ENCODE assay signal across 33 cellular contexts in the genomic region with DNA sequence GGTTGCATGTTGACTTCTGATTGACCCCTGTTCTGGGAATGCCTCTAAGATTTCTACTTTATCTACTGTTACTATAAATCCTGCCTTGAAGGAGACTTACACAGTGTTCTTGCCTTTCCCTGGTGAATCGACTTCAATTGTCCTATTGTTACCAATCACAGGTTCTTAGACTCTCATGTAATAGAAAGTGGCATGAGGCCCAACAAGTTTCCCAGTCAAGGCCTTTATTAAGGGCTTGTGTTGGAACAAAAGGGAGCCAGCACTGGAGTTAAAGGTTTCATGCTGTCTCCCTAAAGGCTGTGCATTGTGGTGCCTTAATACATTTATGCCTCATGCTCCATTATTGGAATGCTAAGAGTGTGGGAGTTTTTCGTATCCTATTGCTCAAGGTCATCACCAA. TPM values are rescaled to one million over a fixed set of nuclear protein-coding genes. Genes with fewer than 3 reads are reported as not detected.
"Had no signal": no experiment of that assay in that cellular context is flagged by ENCODE, and none has a peak within 500 bp of the region (broad histone marks: within the 10 kb centered on the region; RNA-seq: fewer than 3 reads in every experiment).

No MANE protein-coding gene starts in this region.

- H3K9me3 Mint-ChIP-seq: activated CD8-positive, alpha-beta T cell treated with anti-CD3 and anti-CD28 coated beads for 36 hours; activated T-cell treated with anti-CD3 and anti-CD28 coated beads, Interleukin-2, amount 50 U/mL, for 4 hours; activated T-helper 17 cell treated with anti-CD3 and anti-CD28 coated beads, Interleukin-2, amount 50 U/mL, for 72 hours; central memory CD8-positive, alpha-beta T cell; dendritic cell treated with granulocyte-macrophage colony-stimulating factor and Interleukin-4, amounts not matched to agents 40 ng/mL and 50 ng/mL, for 4 days had no signal

- H3K4me3 Mint-ChIP-seq: activated CD4-positive, alpha-beta T cell treated with anti-CD3 and anti-CD28 coated beads for 36 hours; activated CD8-positive, alpha-beta T cell treated with anti-CD3 and anti-CD28 coated beads for 36 hours; activated naive CD8-positive, alpha-beta T cell; activated T-cell treated with anti-CD3 and anti-CD28 coated beads, Interleukin-2, amount 50 U/mL, for 4 hours; activated T-helper 17 cell treated with anti-CD3 and anti-CD28 coated beads, Interleukin-2, amount 50 U/mL, for 72 hours; central memory CD8-positive, alpha-beta T cell; dendritic cell treated with granulocyte-macrophage colony-stimulating factor and Interleukin-4, amounts not matched to agents 40 ng/mL and 50 ng/mL, for 4 days had no signal

- DNase-seq: activated CD4-positive, alpha-beta T cell treated with anti-CD3 and anti-CD28 coated beads for 36 hours; activated CD4-positive, alpha-beta T cell treated with anti-CD3 and anti-CD28 coated beads, Interleukin-2, amount 50 U/mL, for 1 hour; activated CD4-positive, alpha-beta T cell treated with anti-CD3 and anti-CD28 coated beads, Interleukin-2, amount 50 U/mL, for 48 hours; activated CD4-positive, CD25-positive, alpha-beta regulatory T cell; activated CD4-positive, CD25-positive, alpha-beta regulatory T cell treated with anti-CD3 and anti-CD28 coated beads, Interleukin-2, amount 50 U/mL, for 72 hours; activated CD8-positive, alpha-beta memory T cell treated with anti-CD3 and anti-CD28 coated beads for 24 hours; activated CD8-positive, alpha-beta T cell treated with anti-CD3 and anti-CD28 coated beads for 36 hours; activated effector memory CD4-positive, alpha-beta T cell treated with Interleukin-2 at 50 U/mL for 16 hours; activated gamma-delta T cell treated with Interleukin-2 at 50 U/mL for 16 hours; activated naive CD4-positive, alpha-beta T cell treated with anti-CD3 and anti-CD28 coated beads, Interleukin-2, amount 50 U/mL, for 16 hours; activated naive CD4-positive, alpha-beta T cell treated with Interleukin-2 at 50 U/mL for 16 hours; activated T-cell treated with anti-CD3 and anti-CD28 coated beads, Interleukin-2, amount 50 U/mL, for 4 hours; amniotic stem cell; anterior cingulate cortex; brain microvascular endothelial cell; dorsolateral prefrontal cortex; effector memory CD4-positive, alpha-beta T cell; erythroblast; foreskin keratinocyte; heart right ventricle; T-helper 2 cell had no signal

- H3K4me1 Mint-ChIP-seq: activated T-helper 17 cell treated with anti-CD3 and anti-CD28 coated beads, Interleukin-2, amount 50 U/mL, for 72 hours; central memory CD8-positive, alpha-beta T cell had no signal

- H3K27ac Mint-ChIP-seq: activated CD4-positive, alpha-beta T cell treated with anti-CD3 and anti-CD28 coated beads for 36 hours; activated CD8-positive, alpha-beta T cell treated with anti-CD3 and anti-CD28 coated beads for 36 hours; activated naive CD8-positive, alpha-beta T cell; activated T-helper 17 cell treated with anti-CD3 and anti-CD28 coated beads, Interleukin-2, amount 50 U/mL, for 72 hours; dendritic cell treated with granulocyte-macrophage colony-stimulating factor and Interleukin-4, amounts not matched to agents 40 ng/mL and 50 ng/mL, for 4 days had no signal

- H3K36me3 Mint-ChIP-seq: activated naive CD8-positive, alpha-beta T cell had no signal

- H3K27me3 ChIP-seq: brain microvascular endothelial cell, esophagus muscularis mucosa, foreskin keratinocyte, gastroesophageal sphincter, heart right ventricle, hepatocyte had no signal

- H3K27ac ChIP-seq: brain microvascular endothelial cell, coronary artery, dorsolateral prefrontal cortex, esophagus muscularis mucosa, foreskin keratinocyte, gastroesophageal sphincter, heart right ventricle, hepatocyte had no signal

- H3K4me1 ChIP-seq: esophagus muscularis mucosa, foreskin keratinocyte, gastroesophageal sphincter, heart right ventricle had no signal

- H3K27me3 Mint-ChIP-seq: activated CD8-positive, alpha-beta T cell treated with anti-CD3 and anti-CD28 coated beads for 36 hours; dendritic cell treated with granulocyte-macrophage colony-stimulating factor and Interleukin-4, amounts not matched to agents 40 ng/mL and 50 ng/mL, for 4 days had no signal

- H3K36me3 ChIP-seq: brain microvascular endothelial cell, esophagus muscularis mucosa, gastroesophageal sphincter, heart right ventricle had no signal

- H3K9me3 ChIP-seq: esophagus muscularis mucosa, gastroesophageal sphincter, heart right ventricle had no signal

- H3K4me3 ChIP-seq: coronary artery, dorsolateral prefrontal cortex, esophagus muscularis mucosa, gastroesophageal sphincter, heart right ventricle, hepatocyte had no signal

RNA-seq across cellular contexts. Expression of gene MS4A2, which starts 23.3 kb away (rescaled TPM):
- total RNA-seq: activated CD4-positive, alpha-beta T cell treated with anti-CD3 and anti-CD28 coated beads for 36 hours; activated CD8-positive, alpha-beta T cell treated with anti-CD3 and anti-CD28 coated beads for 36 hours; activated T-cell treated with anti-CD3 and anti-CD28 coated beads, Interleukin-2, amount 50 U/mL, for 4 hours; activated T-helper 17 cell treated with anti-CD3 and anti-CD28 coated beads, Interleukin-2, amount 50 U/mL, for 72 hours; astrocyte; bronchial epithelial cell; cerebellum; dorsolateral prefrontal cortex; foreskin keratinocyte; glomerular endothelial cell; hepatocyte had no signal
- polyA plus RNA-seq: foreskin keratinocyte, hepatocyte had no signal

RNA-seq across cellular contexts. Expression of gene MS4A3, which starts 55.3 kb away (rescaled TPM):
- total RNA-seq: activated CD4-positive, alpha-beta T cell treated with anti-CD3 and anti-CD28 coated beads for 36 hours; activated CD8-positive, alpha-beta T cell treated with anti-CD3 and anti-CD28 coated beads for 36 hours; activated T-cell treated with anti-CD3 and anti-CD28 coated beads, Interleukin-2, amount 50 U/mL, for 4 hours; activated T-helper 17 cell treated with anti-CD3 and anti-CD28 coated beads, Interleukin-2, amount 50 U/mL, for 72 hours; astrocyte; bronchial epithelial cell; esophagus muscularis mucosa; foreskin keratinocyte; gastroesophageal sphincter; glomerular endothelial cell; hepatocyte had no signal
- polyA plus RNA-seq: foreskin keratinocyte, heart right ventricle, hepatocyte had no signal
